In the genomic region with DNA sequence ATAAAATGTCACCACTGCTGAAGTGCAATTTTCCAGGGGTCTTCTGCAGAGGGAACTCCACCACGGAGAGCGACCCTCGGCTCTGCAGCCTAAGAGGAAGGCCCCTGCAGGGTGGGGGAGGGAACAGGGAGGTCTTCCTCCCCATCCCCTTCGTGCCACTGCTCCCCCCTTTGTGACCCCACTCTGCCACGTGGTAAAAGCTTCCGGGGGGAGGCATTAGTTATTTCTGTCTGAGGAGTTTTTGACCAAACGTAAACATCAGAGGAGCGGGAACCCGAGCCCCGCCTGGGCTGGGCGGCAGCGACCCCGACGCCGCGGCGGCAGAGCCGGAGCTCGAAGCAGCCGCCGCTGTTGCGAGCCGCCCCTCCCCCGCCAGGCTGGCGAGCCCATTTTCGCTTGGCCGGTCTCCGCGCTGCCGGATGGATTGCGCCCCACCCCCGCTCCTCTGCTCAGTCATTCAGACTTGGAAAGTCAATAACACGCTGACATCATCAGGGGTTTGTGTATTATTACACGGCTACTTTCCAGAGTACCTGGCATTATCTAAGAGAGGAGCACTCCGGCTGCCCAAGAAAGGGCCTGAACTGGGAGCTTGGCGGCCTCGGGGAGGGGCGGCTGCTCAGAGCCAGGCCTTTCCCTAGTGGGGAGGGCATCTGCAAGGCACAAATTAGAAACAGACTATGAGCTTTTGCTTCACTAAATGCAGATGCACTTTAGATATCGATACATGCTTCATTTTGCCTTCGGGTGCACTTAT, we compare ENCODE assay signal across 8 cellular contexts.
DNase-seq lines count a peak whose midpoint lies in the region; ATAC-seq, FAIRE-seq and TF ChIP-seq lines count a peak whose summit lies in the region.

No MANE protein-coding gene starts in this region.

- in situ Hi-C loops in GM23248 (cut with MboI) = loop anchor here (10.0 to 25.0 kb wide), 2 partner anchors 165 to 297 kb away; partner anchors contain the start of gene TBL1XR1

- peaks cover 22% of the 10 kb centered on the region for H3F3A ChIP-seq in GM23248 (ENCODE audit: insufficient read depth)

- H3K27ac Mint-ChIP-seq in naive thymus-derived CD4-positive, alpha-beta T cell = peak overlapping the region; percentile 96 to 100 (median 98)
- H3K27ac Mint-ChIP-seq in stimulated activated memory B cell treated with anti-CD40 and anti-IgM and Interleukin-4, amounts not matched to agents 10 μg/mL and 1 μg/mL and 100 μg/mL, for 72 hours = peak overlapping the region; percentile 96

- H2AFZ ChIP-seq in DND-41 (ENCODE audit: low read depth, low read length) = peak overlapping the region; percentile 74
- H2AFZ ChIP-seq in GM23248 = peak overlapping the region; percentile 61
- peak overlapping the region; percentile 65; the same call in 1 of the 2 replicates for H2AFZ ChIP-seq in Karpas-422 (ENCODE audit: low read length)

- H3K9me3 ChIP-seq in DND-41 (ENCODE audit: insufficient read depth, low read length, severe bottlenecking) = no peaks in the 10 kb centered on the region
- H3K9me3 ChIP-seq in GM23248 (ENCODE audit: low read depth) = no peaks in the 10 kb centered on the region
- no peaks in the 10 kb centered on the region for H3K9me3 ChIP-seq in Karpas-422 (ENCODE audit: low read length)
- H3K9me3 ChIP-seq in naive thymus-derived CD4-positive, alpha-beta T cell (ENCODE audit: control insufficient read depth in 2 of 3, low read length in 3 of 3) = no peaks in the 10 kb centered on the region

- H3K79me2 ChIP-seq in DND-41 (ENCODE audit: insufficient read depth, low read length) (no peaks in the 10 kb centered on the region), GM23248 (ENCODE audit: insufficient read depth) (no peaks in the 10 kb centered on the region), Karpas-422 (ENCODE audit: low read length) (no peaks in the 10 kb centered on the region)

- 1 to 2% methylated on average over 34 to 40 of the region's 40 CpGs for WGBS in GM23248 (ENCODE audit: low coverage in 1 of 2, low lambda C conversion rate in 2 of 2, missing lambda C conversion rate in 2 of 2), 2 experiments

- POLR2A ChIA-PET in naive thymus-derived CD4-positive, alpha-beta T cell (lab: Charles Lee) = interaction anchor here (0.8 to 7.9 kb wide), 22 partner anchors 14 to 419 kb away, joined by 3 to 204 read pairs (median 4); partner anchors contain the start of gene TBL1XR1

- no peaks in the 10 kb centered on the region for H3K36me3 ChIP-seq in DND-41 (ENCODE audit: insufficient read depth, low read length)
- H3K36me3 ChIP-seq in GM23248 (ENCODE audit: low read depth) = no peaks in the 10 kb centered on the region
- H3K36me3 ChIP-seq in Karpas-422 (ENCODE audit: insufficient read depth, low read length) = no peaks in the 10 kb centered on the region
- no peaks in the 10 kb centered on the region for H3K36me3 ChIP-seq in naive thymus-derived CD4-positive, alpha-beta T cell (ENCODE audit: control insufficient read depth in 2 of 3, insufficient read depth in 3 of 3, low read length in 3 of 3)

- H3K4me1 Mint-ChIP-seq in naive thymus-derived CD4-positive, alpha-beta T cell = peaks cover 28 to 63% (median 54%) of the 10 kb centered on the region in 7 donors
- peaks cover 65% of the 10 kb centered on the region for H3K4me1 Mint-ChIP-seq in stimulated activated memory B cell treated with anti-CD40 and anti-IgM and Interleukin-4, amounts not matched to agents 10 μg/mL and 1 μg/mL and 100 μg/mL, for 72 hours

- peaks cover 0 to 14% (median 0%) of the 10 kb centered on the region in 11 donors for H3K9me3 Mint-ChIP-seq in naive thymus-derived CD4-positive, alpha-beta T cell
- H3K9me3 Mint-ChIP-seq in stimulated activated memory B cell treated with anti-CD40 and anti-IgM and Interleukin-4, amounts not matched to agents 10 μg/mL and 1 μg/mL and 100 μg/mL, for 72 hours = no peaks in the 10 kb centered on the region

- TF ChIP-seq CTCF in DND-41 (IDR thresholded peaks at IDR 0.05; ENCODE audit: borderline replicate concordance, extremely low read depth, low read length, poor library complexity, severe bottlenecking) = peak; percentile 43

- peak overlapping the region; percentile 98 for H3K27ac ChIP-seq in DND-41 (ENCODE audit: low read length)
- H3K27ac ChIP-seq in GM23248 = peak overlapping the region; percentile 57
- peak overlapping the region; percentile 50; the same call in 1 of the 2 replicates for H3K27ac ChIP-seq in Karpas-422 (ENCODE audit: low read length)
- H3K27ac ChIP-seq in naive thymus-derived CD4-positive, alpha-beta T cell (ENCODE audit: low read depth, low read length) = peak overlapping the region; percentile 90

- CTCF ChIA-PET in naive thymus-derived CD4-positive, alpha-beta T cell (lab: Charles Lee) = interaction anchor here (0.6 to 3.8 kb wide), 9 partner anchors 37 to 308 kb away, joined by 3 to 36 read pairs (median 4); partner anchors contain the start of gene TBL1XR1

- peaks cover 0 to 7% (median 0%) of the 10 kb centered on the region in 5 donors for H3K36me3 Mint-ChIP-seq in naive thymus-derived CD4-positive, alpha-beta T cell
- no peaks in the 10 kb centered on the region for H3K36me3 Mint-ChIP-seq in stimulated activated memory B cell treated with anti-CD40 and anti-IgM and Interleukin-4, amounts not matched to agents 10 μg/mL and 1 μg/mL and 100 μg/mL, for 72 hours

- H3K27me3 ChIP-seq in DND-41 (ENCODE audit: insufficient read depth, low read length, poor library complexity) (no peaks in the 10 kb centered on the region), GM23248 (replicated peaks; ENCODE audit: insufficient read depth) (no peaks in the 10 kb centered on the region), Karpas-422 (ENCODE audit: low read length) (no peaks in the 10 kb centered on the region)
- H3K27me3 ChIP-seq in naive thymus-derived CD4-positive, alpha-beta T cell (ENCODE audit: control insufficient read depth in 2 of 2, insufficient read depth in 2 of 2, low read length in 2 of 2) = no peaks in the 10 kb centered on the region

- peak overlapping the region in 1 of 2 experiments; percentile 56; a peak in 3 of 4 replicates for H3K4me3 ChIP-seq in DND-41 (ENCODE audit: low read depth in 1 of 2, low read length in 2 of 2)
- peak overlapping the region; percentile 63 for H3K4me3 ChIP-seq in GM23248
- peak overlapping the region; percentile 64 for H3K4me3 ChIP-seq in Karpas-422 (ENCODE audit: low read length)
- H3K4me3 ChIP-seq in naive thymus-derived CD4-positive, alpha-beta T cell (ENCODE audit: low read length) = peak overlapping the region; percentile 75

- H3K4me1 ChIP-seq in DND-41 (ENCODE audit: insufficient read depth, low read length) (peaks cover 45% of the 10 kb centered on the region), GM23248 (ENCODE audit: insufficient read depth) (peaks cover 34% of the 10 kb centered on the region), Karpas-422 (ENCODE audit: low read length) (peaks cover 42% of the 10 kb centered on the region)
- peaks cover 31 to 34% of the 10 kb centered on the region in 2 donors for H3K4me1 ChIP-seq in naive thymus-derived CD4-positive, alpha-beta T cell (ENCODE audit: control insufficient read depth in 2 of 2, insufficient read depth in 2 of 2, low read length in 2 of 2)

- peak overlapping the region; percentile 77 to 98 (median 94) for H3K4me3 Mint-ChIP-seq in naive thymus-derived CD4-positive, alpha-beta T cell
- H3K4me3 Mint-ChIP-seq in stimulated activated memory B cell treated with anti-CD40 and anti-IgM and Interleukin-4, amounts not matched to agents 10 μg/mL and 1 μg/mL and 100 μg/mL, for 72 hours = peak overlapping the region; percentile 86

- H3K4me2 ChIP-seq in DND-41 (ENCODE audit: insufficient read depth, low read length) (peak overlapping the region; percentile 67), GM23248 (ENCODE audit: unreplicated experiment) (peak overlapping the region; percentile 92), Karpas-422 (ENCODE audit: low read depth, low read length, poor library complexity, severe bottlenecking) (peak overlapping the region; percentile 84)

- peak; percentile 80 for FAIRE-seq in RCC 7860 (lab: Jason Lieb, UNC)

- H3K9ac ChIP-seq in DND-41 (ENCODE audit: low read depth, low read length) = peak overlapping the region; percentile 59
- H3K9ac ChIP-seq in GM23248 = peak overlapping the region; percentile 52
- peak overlapping the region; percentile 56 for H3K9ac ChIP-seq in Karpas-422 (ENCODE audit: low read length)

- DNase-seq in DND-41 (peak; percentile 97), GM23248 (peak; percentile 100), Karpas-422 (peak; percentile 96), RCC 7860 (ENCODE audit: low spot score) (peak; percentile 98), fibroblast of gingiva (ENCODE audit: low read depth) (peak; percentile 99)
- DNase-seq in activated T-helper 1 cell treated with anti-CD3 and anti-CD28 coated beads, Interleukin-2, amount 50 U/mL, for 16 hours (ENCODE audit: low read depth in 1 of 2, low spot score in 1 of 2) = peak; percentile 92 to 96
- peak; percentile 95 to 98 (median 96) for DNase-seq in naive thymus-derived CD4-positive, alpha-beta T cell

- ATAC-seq in DND-41 (ENCODE audit: insufficient read depth, low read depth) = peak; percentile 93
- ATAC-seq in naive thymus-derived CD4-positive, alpha-beta T cell = peak; percentile 92
- ATAC-seq in stimulated activated memory B cell treated with anti-CD40 and anti-IgM and Interleukin-4, amounts not matched to agents 10 μg/mL and 1 μg/mL and 100 μg/mL, for 72 hours = peak; percentile 84

- intact Hi-C loops in naive thymus-derived CD4-positive, alpha-beta T cell (cut with micrococcal nuclease) = loop anchor here (1.0 to 10.0 kb wide), 27 partner anchors 14 to 1026 kb away; partner anchors contain the start of gene TBL1XR1 (in 2 of the 2)

- peaks cover 0 to 2% (median 0%) of the 10 kb centered on the region in 5 donors for H3K27me3 Mint-ChIP-seq in naive thymus-derived CD4-positive, alpha-beta T cell
- H3K27me3 Mint-ChIP-seq in stimulated activated memory B cell treated with anti-CD40 and anti-IgM and Interleukin-4, amounts not matched to agents 10 μg/mL and 1 μg/mL and 100 μg/mL, for 72 hours = no peaks in the 10 kb centered on the region

- H4K20me1 ChIP-seq in DND-41 (ENCODE audit: insufficient read depth, low read length) (no peaks in the 10 kb centered on the region), GM23248 (ENCODE audit: insufficient read depth) (no peaks in the 10 kb centered on the region), Karpas-422 (ENCODE audit: insufficient read depth, low read depth, low read length) (no peaks in the 10 kb centered on the region)

- H3K9me2 ChIP-seq in GM23248 (ENCODE audit: insufficient read depth) = no peaks in the 10 kb centered on the region
- no peaks in the 10 kb centered on the region for H3K9me2 ChIP-seq in Karpas-422 (replicated peaks; ENCODE audit: insufficient read depth, low read length)
